27 cellular contexts compared by ENCODE assay signal in the genomic region with DNA sequence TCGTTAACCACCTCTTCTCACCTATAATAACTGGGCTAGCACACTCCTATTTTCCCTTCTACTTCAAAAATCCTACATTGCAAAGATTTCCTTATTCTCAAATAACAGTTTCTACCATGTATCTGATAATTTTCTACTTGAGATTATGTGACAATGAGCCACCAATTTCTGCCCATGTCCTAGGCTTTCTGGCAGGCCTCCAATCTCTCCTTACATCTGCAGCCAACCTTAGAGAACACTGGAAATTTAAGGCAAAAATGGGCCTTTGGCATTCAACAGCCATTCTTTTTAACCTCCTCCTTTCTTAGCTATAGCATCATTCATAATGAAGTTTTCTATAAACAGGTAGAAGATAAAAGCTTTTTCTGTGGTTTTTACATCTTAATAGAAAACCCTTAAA.
"Had no signal": no experiment of that assay in that cellular context is flagged by ENCODE, and none has a peak within 500 bp of the region (broad histone marks: within the 10 kb centered on the region; RNA-seq: fewer than 3 reads in every experiment).

No MANE protein-coding gene starts in this region.

- H3K36me3 ChIP-seq: left lung, lower lobe of right lung, pancreas, prostate gland, stomach, tibial artery, upper lobe of right lung had no signal

- H3K27ac ChIP-seq: left lung, lower lobe of right lung, pancreas, prostate gland, skin epidermis, stomach, testis, tibial artery, upper lobe of right lung had no signal

- DNase-seq: hippocampal formation; immature natural killer cell; kidney; left colon; left lung; lower lobe of right lung; mammary epithelial cell; mesenchymal stem cell; naive thymus-derived CD8-positive, alpha-beta T cell; nucleus accumbens; pancreas; posterior cingulate gyrus; retina; right cardiac atrium; stimulated activated CD4-positive, alpha-beta T cell treated with anti-CD3 and anti-CD28 coated beads, Interleukin-12 subunit alpha, Interleukin-12 subunit beta, amount 100 ng/mL, for 4 hours; stimulated activated CD4-positive, alpha-beta T cell treated with anti-CD3 and anti-CD28 coated beads, Interleukin-15, amount 100 ng/mL, for 24 hours; stimulated activated CD4-positive, alpha-beta T cell treated with anti-CD3 and anti-CD28 coated beads, Interleukin-2, amount 100 ng/mL, for 24 hours; stimulated activated CD4-positive, alpha-beta T cell treated with anti-CD3 and anti-CD28 coated beads, Interleukin-4, amount 100 ng/mL, for 1 hour; stimulated activated naive B cell treated with anti-CD40 and anti-IgM and Interleukin-4, amounts not matched to agents 10 μg/mL and 1 μg/mL and 100 μg/mL, for 72 hours; stimulated activated naive CD8-positive, alpha-beta T cell treated with anti-CD3 and anti-CD28 coated beads, Interleukin-15, Interleukin-2, amounts not matched to agents 100 U/mL and 50 U/mL, for 24 hours; stomach; testis; tibial artery; trophoblast cell; upper lobe of right lung had no signal

- H3K9me3 ChIP-seq: left lung, lower lobe of right lung, pancreas, prostate gland, stomach, testis, tibial artery, upper lobe of right lung had no signal

- H3K4me1 ChIP-seq: prostate gland had no signal

- H3K4me3 ChIP-seq: left lung, lower lobe of right lung, pancreas, prostate gland, skin epidermis, stomach, testis, tibial artery, upper lobe of right lung had no signal

- H3K27me3 ChIP-seq: left lung, pancreas, stomach, testis, tibial artery, upper lobe of right lung had no signal
